ENCODE assay signal across 19 cellular contexts in genomic region chr6:3876131-3876530, GRCh38. TPM values are rescaled to one million over a fixed set of nuclear protein-coding genes. Genes with fewer than 3 reads are reported as not detected.
DNase-seq lines count a peak whose midpoint lies in the region; ATAC-seq, FAIRE-seq and TF ChIP-seq lines count a peak whose summit lies in the region.
"Had no signal": no experiment of that assay in that cellular context is flagged by ENCODE, and none has a peak within 500 bp of the region (broad histone marks: within the 10 kb centered on the region; RNA-seq: fewer than 3 reads in every experiment).

No MANE protein-coding gene starts in this region.

- WGBS in body of pancreas, 2 donors = 68 to 73% methylated on average over 10 of the region's 10 CpGs
- 72% methylated on average over 10 of the region's 10 CpGs for WGBS in suprapubic skin

- DNase-seq in body of pancreas (peak in 2 of 4 donors; percentile 18 to 42), fibroblast of villous mesenchyme (ENCODE audit: low read depth) (peak; percentile 93), mesenteric fat pad (ENCODE audit: low spot score) (peak; percentile 77), suprapubic skin (ENCODE audit: low spot score in 2 of 2) (peak; percentile 89 to 91), H54 (ENCODE audit: insufficient read length, low spot score) (no peak), GM19238 (ENCODE audit: insufficient read length, low spot score) (no peak), hypothalamus (lab: John Stamatoyannopoulos, UW) (no peak)
- DNase-seq: activated naive CD4-positive, alpha-beta T cell treated with anti-CD3 and anti-CD28 coated beads for 36 hours; CD4-positive, alpha-beta memory T cell; cortex of kidney; immature natural killer cell; natural killer cell; NCI-H1417; NCI-H526; pancreas; SHP77; stimulated activated CD8-positive, alpha-beta memory T cell treated with anti-CD3 and anti-CD28 coated beads, Interleukin-4, amount 100 ng/mL, for 48 hours; T-cell had no signal

- TF ChIP-seq CTCF in body of pancreas (IDR thresholded peaks at IDR 0.05) = no peak
- TF ChIP-seq CTCF in fibroblast of villous mesenchyme (IDR thresholded peaks at IDR 0.05; ENCODE audit: insufficient read depth, low read depth, low read length) = no peak
- TF ChIP-seq CTCF in suprapubic skin (IDR thresholded peaks at IDR 0.05) = no peak

- peak overlapping the region in 1 of 4 donors; percentile 4 for H3K27ac ChIP-seq in body of pancreas
- H3K27ac ChIP-seq in suprapubic skin = peak overlapping the region; percentile 82
- H3K27ac ChIP-seq: pancreas had no signal

- intact Hi-C loops in body of pancreas (cut with DNase I) = no loop called here

- H3K36me3 ChIP-seq in body of pancreas (replicated peaks in 1 of 2; ENCODE audit: insufficient read depth in 1 of 2, low read depth in 2 of 2) = no peaks in the 10 kb centered on the region
- H3K36me3 ChIP-seq in suprapubic skin = no peaks in the 10 kb centered on the region
- H3K36me3 ChIP-seq: pancreas had no signal

- H3K27me3 ChIP-seq in body of pancreas = no peaks in the 10 kb centered on the region
- no peaks in the 10 kb centered on the region for H3K27me3 ChIP-seq in suprapubic skin
- H3K27me3 ChIP-seq: pancreas had no signal

- TF ChIP-seq EP300 in suprapubic skin (IDR thresholded peaks at IDR 0.05) = no peak

- no peaks in the 10 kb centered on the region for H3K9me3 ChIP-seq in body of pancreas
- H3K9me3 ChIP-seq in suprapubic skin = no peaks in the 10 kb centered on the region
- H3K9me3 ChIP-seq: pancreas had no signal

- H3K4me1 ChIP-seq in body of pancreas (no peaks in the 10 kb centered on the region), suprapubic skin (peaks cover 6% of the 10 kb centered on the region)
- H3K4me1 ChIP-seq: pancreas had no signal

- no peak for FAIRE-seq in H54 (lab: Jason Lieb, UNC)
- FAIRE-seq: endothelial cell of umbilical vein, pancreas had no signal

- TF ChIP-seq POLR2A in body of pancreas (IDR thresholded peaks at IDR 0.05) (no peak), suprapubic skin (IDR thresholded peaks at IDR 0.05) (peak in 1 of 2 donors; percentile 48), H54 (IDR thresholded peaks at IDR 0.05; ENCODE audit: low read depth, low read length) (no peak)

- no peak overlapping the region for H3K4me3 ChIP-seq in body of pancreas
- peak overlapping the region; percentile 41 for H3K4me3 ChIP-seq in fibroblast of villous mesenchyme (ENCODE audit: low read depth, low read length)
- H3K4me3 ChIP-seq in suprapubic skin = no peak overlapping the region
- H3K4me3 ChIP-seq: pancreas had no signal

- ATAC-seq in body of pancreas = peak; percentile 35
- ATAC-seq: natural killer cell, pancreas, T-cell had no signal

RNA-seq across cellular contexts. Expression of gene FAM50B, which starts 27.0 kb away (rescaled TPM):
- 10 to 100 TPM in 1 of 2 donors, 1 to 10 TPM in 1; 9.9 to 15.6 TPM for total RNA-seq in body of pancreas
- 5.2 and 6.0 TPM in 2 replicates for total RNA-seq in fibroblast of villous mesenchyme
- 6.1 TPM for total RNA-seq in mesenteric fat pad
- 10 to 100 TPM in 3 of 4 donors, 1 to 10 TPM in 1; 8.5 to 15.7 (median 11.6) TPM for total RNA-seq in suprapubic skin

Comparison
In these comparisons a context has a peak if more than half of its experiments do, and no peak if none do; other contexts are left out.
1. DNase-seq: peak in fibroblast of villous mesenchyme (single experiment), mesenteric fat pad (single experiment) and suprapubic skin (2 of 2); none in H54 (single experiment), GM19238 (single experiment) and hypothalamus (0 of 51).